15 cellular contexts compared by ENCODE assay signal in genomic region chr5:164627051-164627450, GRCh38.
"Had no signal": no experiment of that assay in that cellular context is flagged by ENCODE, and none has a peak within 500 bp of the region (broad histone marks: within the 10 kb centered on the region; RNA-seq: fewer than 3 reads in every experiment).

No MANE protein-coding gene starts in this region.

- FAIRE-seq: islet of Langerhans had no signal

- DNase-seq: activated CD4-positive, alpha-beta T cell treated with anti-CD3 and anti-CD28 coated beads for 1 hour; activated CD4-positive, alpha-beta T cell treated with anti-CD3 and anti-CD28 coated beads, Interleukin-2, amount 50 U/mL, for 1 hour; activated CD8-positive, alpha-beta T cell treated with anti-CD3 and anti-CD28 coated beads, Interleukin-2, amount 10 ng/mL, durations not matched to agents 7 days and 5 days; activated gamma-delta T cell treated with Interleukin-2 at 50 U/mL for 16 hours; aorta; erythroblast; head of caudate nucleus; left ventricle myocardium superior; ovary; stimulated activated CD4-positive, alpha-beta T cell treated with anti-CD3 and anti-CD28 coated beads, Interleukin-2, amount 100 ng/mL, for 48 hours; stimulated activated CD8-positive, alpha-beta memory T cell treated with anti-CD3 and anti-CD28 coated beads, Interleukin-4, amount 100 ng/mL, for 48 hours; stimulated activated naive B cell treated with anti-CD40 and anti-IgM and Interleukin-4, amounts not matched to agents 10 μg/mL and 1 μg/mL and 100 μg/mL, for 72 hours; testis; trophoblast cell had no signal
